2 cellular contexts compared by ENCODE assay signal in the genomic region with DNA sequence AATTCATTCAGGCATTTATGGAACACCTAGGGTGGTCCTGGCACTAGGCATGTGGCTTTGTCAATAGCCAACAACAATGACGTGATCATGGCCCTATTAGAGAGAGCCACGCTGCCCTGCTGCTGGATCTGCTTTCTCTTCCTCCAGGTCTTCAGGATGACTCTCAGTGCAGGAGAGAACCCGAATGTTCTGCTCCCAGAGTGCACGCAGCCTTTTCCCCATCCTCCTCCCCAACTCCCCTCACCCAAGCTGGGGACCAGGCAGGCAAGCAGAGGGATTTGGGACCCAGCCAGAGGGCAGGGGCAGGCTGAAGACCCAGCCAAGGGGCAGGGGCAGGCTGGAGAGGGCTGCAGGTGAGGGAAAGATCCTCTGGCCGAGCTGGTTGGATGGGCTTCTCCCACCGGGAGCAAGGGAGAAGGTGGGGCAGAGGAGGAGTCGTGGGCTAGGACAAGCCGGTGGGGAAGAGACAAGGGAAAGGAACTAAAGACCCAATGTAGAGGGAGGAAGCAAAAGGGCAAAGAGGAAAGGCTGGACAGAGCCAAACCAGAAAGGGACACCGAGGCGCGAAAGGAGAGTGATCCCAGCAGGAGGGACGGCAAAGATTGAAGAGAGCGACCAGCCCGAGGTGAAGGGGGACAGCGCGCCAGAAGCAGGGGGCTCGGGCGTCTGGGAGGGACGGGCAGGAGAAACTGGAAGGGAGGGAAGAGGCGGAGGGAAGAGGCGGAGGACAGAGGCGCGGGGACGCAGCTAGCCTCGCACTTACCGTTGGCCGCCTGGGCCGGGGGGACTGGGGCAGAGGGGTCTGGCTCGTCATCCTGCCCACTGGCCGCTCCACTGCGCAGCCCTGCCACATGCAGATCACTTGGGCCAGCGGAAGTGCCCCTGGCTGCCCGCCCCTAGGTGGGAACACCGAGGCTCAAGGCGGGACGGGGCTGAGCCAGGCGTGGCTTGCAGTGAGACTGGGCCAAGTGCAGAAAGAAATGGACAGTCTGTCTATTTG.
TF ChIP-seq lines count a peak whose summit lies in the region.

A gene with protein sequence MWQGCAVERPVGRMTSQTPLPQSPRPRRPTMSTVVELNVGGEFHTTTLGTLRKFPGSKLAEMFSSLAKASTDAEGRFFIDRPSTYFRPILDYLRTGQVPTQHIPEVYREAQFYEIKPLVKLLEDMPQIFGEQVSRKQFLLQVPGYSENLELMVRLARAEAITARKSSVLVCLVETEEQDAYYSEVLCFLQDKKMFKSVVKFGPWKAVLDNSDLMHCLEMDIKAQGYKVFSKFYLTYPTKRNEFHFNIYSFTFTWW (minus strand): TSS at position 880 of the 1,000 bp plus-strand sequence. CDS start 27 bp downstream, at position 853.

TF ChIP-seq in SK-N-SH, 30 proteins besides CTCF, POLR2A, EP300 and RAD21 (continued from another document):
- TF ChIP-seq, protein P1, sequence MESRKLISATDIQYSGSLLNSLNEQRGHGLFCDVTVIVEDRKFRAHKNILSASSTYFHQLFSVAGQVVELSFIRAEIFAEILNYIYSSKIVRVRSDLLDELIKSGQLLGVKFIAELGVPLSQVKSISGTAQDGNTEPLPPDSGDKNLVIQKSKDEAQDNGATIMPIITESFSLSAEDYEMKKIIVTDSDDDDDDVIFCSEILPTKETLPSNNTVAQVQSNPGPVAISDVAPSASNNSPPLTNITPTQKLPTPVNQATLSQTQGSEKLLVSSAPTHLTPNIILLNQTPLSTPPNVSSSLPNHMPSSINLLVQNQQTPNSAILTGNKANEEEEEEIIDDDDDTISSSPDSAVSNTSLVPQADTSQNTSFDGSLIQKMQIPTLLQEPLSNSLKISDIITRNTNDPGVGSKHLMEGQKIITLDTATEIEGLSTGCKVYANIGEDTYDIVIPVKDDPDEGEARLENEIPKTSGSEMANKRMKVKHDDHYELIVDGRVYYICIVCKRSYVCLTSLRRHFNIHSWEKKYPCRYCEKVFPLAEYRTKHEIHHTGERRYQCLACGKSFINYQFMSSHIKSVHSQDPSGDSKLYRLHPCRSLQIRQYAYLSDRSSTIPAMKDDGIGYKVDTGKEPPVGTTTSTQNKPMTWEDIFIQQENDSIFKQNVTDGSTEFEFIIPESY (IDR thresholded peaks at IDR 0.05; ENCODE audit: borderline replicate concordance, low read depth) = no peak
- TF ChIP-seq EZH2phosphoT487 (IDR thresholded peaks at IDR 0.05; ENCODE audit: borderline replicate concordance, low read depth) (no peak), MXI1 (IDR thresholded peaks at IDR 0.05; ENCODE audit: low read depth, low read length) (no peak), YY1 (IDR thresholded peaks at IDR 0.05; ENCODE audit: low read depth) (no peak), FOXM1 (IDR thresholded peaks at IDR 0.05; ENCODE audit: low read depth) (no peak), FOSL2 (IDR thresholded peaks at IDR 0.05; ENCODE audit: borderline replicate concordance, low read depth) (no peak)

TF ChIP-seq in SK-N-SH treated with all-trans-retinoic acid at 6 μM for 48 hours, 23 proteins besides CTCF, POLR2A, EP300 and RAD21 (continued from another document):
- no peak for TF ChIP-seq TOX (CRISPR knock-in tag; IDR thresholded peaks at IDR 0.05; ENCODE audit: borderline replicate concordance)
- TF ChIP-seq RARB (CRISPR knock-in tag; IDR thresholded peaks at IDR 0.05) = no peak
- no peak for TF ChIP-seq ZFP30 (CRISPR knock-in tag; IDR thresholded peaks at IDR 0.05)
- TF ChIP-seq, protein P2, sequence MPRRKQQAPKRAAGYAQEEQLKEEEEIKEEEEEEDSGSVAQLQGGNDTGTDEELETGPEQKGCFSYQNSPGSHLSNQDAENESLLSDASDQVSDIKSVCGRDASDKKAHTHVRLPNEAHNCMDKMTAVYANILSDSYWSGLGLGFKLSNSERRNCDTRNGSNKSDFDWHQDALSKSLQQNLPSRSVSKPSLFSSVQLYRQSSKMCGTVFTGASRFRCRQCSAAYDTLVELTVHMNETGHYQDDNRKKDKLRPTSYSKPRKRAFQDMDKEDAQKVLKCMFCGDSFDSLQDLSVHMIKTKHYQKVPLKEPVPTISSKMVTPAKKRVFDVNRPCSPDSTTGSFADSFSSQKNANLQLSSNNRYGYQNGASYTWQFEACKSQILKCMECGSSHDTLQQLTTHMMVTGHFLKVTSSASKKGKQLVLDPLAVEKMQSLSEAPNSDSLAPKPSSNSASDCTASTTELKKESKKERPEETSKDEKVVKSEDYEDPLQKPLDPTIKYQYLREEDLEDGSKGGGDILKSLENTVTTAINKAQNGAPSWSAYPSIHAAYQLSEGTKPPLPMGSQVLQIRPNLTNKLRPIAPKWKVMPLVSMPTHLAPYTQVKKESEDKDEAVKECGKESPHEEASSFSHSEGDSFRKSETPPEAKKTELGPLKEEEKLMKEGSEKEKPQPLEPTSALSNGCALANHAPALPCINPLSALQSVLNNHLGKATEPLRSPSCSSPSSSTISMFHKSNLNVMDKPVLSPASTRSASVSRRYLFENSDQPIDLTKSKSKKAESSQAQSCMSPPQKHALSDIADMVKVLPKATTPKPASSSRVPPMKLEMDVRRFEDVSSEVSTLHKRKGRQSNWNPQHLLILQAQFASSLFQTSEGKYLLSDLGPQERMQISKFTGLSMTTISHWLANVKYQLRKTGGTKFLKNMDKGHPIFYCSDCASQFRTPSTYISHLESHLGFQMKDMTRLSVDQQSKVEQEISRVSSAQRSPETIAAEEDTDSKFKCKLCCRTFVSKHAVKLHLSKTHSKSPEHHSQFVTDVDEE (CRISPR knock-in tag; IDR thresholded peaks at IDR 0.05) = no peak
- TF ChIP-seq, protein P3, sequence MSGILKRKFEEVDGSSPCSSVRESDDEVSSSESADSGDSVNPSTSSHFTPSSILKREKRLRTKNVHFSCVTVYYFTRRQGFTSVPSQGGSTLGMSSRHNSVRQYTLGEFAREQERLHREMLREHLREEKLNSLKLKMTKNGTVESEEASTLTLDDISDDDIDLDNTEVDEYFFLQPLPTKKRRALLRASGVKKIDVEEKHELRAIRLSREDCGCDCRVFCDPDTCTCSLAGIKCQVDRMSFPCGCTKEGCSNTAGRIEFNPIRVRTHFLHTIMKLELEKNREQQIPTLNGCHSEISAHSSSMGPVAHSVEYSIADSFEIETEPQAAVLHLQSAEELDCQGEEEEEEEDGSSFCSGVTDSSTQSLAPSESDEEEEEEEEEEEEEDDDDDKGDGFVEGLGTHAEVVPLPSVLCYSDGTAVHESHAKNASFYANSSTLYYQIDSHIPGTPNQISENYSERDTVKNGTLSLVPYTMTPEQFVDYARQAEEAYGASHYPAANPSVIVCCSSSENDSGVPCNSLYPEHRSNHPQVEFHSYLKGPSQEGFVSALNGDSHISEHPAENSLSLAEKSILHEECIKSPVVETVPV (CRISPR knock-in tag; IDR thresholded peaks at IDR 0.05) = no peak
- no peak for TF ChIP-seq ZFP3 (CRISPR knock-in tag; IDR thresholded peaks at IDR 0.05)
- TF ChIP-seq ZNF565 (CRISPR knock-in tag; conservative IDR thresholded peaks at IDR 0.05; ENCODE audit: low read depth) = no peak
- TF ChIP-seq, protein P4, sequence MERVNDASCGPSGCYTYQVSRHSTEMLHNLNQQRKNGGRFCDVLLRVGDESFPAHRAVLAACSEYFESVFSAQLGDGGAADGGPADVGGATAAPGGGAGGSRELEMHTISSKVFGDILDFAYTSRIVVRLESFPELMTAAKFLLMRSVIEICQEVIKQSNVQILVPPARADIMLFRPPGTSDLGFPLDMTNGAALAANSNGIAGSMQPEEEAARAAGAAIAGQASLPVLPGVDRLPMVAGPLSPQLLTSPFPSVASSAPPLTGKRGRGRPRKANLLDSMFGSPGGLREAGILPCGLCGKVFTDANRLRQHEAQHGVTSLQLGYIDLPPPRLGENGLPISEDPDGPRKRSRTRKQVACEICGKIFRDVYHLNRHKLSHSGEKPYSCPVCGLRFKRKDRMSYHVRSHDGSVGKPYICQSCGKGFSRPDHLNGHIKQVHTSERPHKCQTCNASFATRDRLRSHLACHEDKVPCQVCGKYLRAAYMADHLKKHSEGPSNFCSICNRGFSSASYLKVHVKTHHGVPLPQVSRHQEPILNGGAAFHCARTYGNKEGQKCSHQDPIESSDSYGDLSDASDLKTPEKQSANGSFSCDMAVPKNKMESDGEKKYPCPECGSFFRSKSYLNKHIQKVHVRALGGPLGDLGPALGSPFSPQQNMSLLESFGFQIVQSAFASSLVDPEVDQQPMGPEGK (CRISPR knock-in tag; IDR thresholded peaks at IDR 0.05; ENCODE audit: borderline replicate concordance) = no peak
